In genomic region chr1:42779725-42780124, GRCh38 we compare ENCODE assay signal across 21 cellular contexts. TPM values are rescaled to one million over a fixed set of nuclear protein-coding genes. Genes with fewer than 3 reads are reported as not detected.
DNase-seq lines count a peak whose midpoint lies in the region; ATAC-seq, FAIRE-seq and TF ChIP-seq lines count a peak whose summit lies in the region.
"Had no signal": no experiment of that assay in that cellular context is flagged by ENCODE, and none has a peak within 500 bp of the region (broad histone marks: within the 10 kb centered on the region; RNA-seq: fewer than 3 reads in every experiment).

No MANE protein-coding gene starts in this region.

- RAD21 ChIA-PET in GM12878 (lab: Charles Lee; ENCODE audit: unreplicated experiment) = interaction anchor here (0.9 to 5.2 kb wide), 3 partner anchors 12 to 294 kb away, joined by 4 to 92 read pairs (median 25); partner anchors contain the start of genes C1orf50 and P3H1

- ATAC-seq in HG03135 (IDR thresholded peaks at IDR 0.05; ENCODE audit: unreplicated experiment) (peak; percentile 54), GM12878 (peak; percentile 88), HG02852 (IDR thresholded peaks at IDR 0.05; ENCODE audit: unreplicated experiment) (no peak)
- ATAC-seq: A549, GM23338 had no signal

- no peaks in the 10 kb centered on the region for H3K27me3 Mint-ChIP-seq in activated T-cell treated with anti-CD3 and anti-CD28 coated beads, Interleukin-2, amount 50 U/mL, for 24 hours
- H3K27me3 Mint-ChIP-seq: CD4-positive, alpha-beta memory T cell had no signal

- no peak overlapping the region for H2AFZ ChIP-seq in GM12878 (ENCODE audit: control insufficient read depth, low read depth, low read length)
- H2AFZ ChIP-seq: GM23338 had no signal

- no TSS peak for BruUV-seq in GM12878 (replicated peaks; lab: Mats Ljungman, UMichigan)

- TF ChIP-seq CTCF in GM12878 (IDR thresholded peaks at IDR 0.05 in 2 of 3, conservative IDR thresholded peaks at IDR 0.05 in 1 of 3; ENCODE audit: control insufficient read depth in 2 of 3, extremely low read depth in 1 of 3, insufficient read depth in 1 of 3, low read depth in 3 of 3, low read length in 3 of 3) = no peak

- intact Hi-C loops in GM12878 (cut with micrococcal nuclease; ENCODE audit: unreplicated experiment) = loop anchor here (2.0 kb wide), 1 partner anchor 133 kb away; no protein-coding TSS in a partner anchor

- CTCF ChIA-PET in GM12878 (lab: Yijun Ruan, JAX) = interaction anchor here (0.9 to 2.1 kb wide), 7 partner anchors 9 to 297 kb away, joined by 3 to 39 read pairs (median 4); partner anchors contain the start of genes ERMAP and SVBP

- peaks cover 5% of the 10 kb centered on the region; the same call in 1 of the 2 replicates for H3K4me1 ChIP-seq in GM12878 (ENCODE audit: control insufficient read depth, insufficient read depth, low read length)
- H3K4me1 ChIP-seq: A549 had no signal

- 19% methylated on average over 2 of the region's 2 CpGs for WGBS in GM12878 (ENCODE audit: insufficient coverage, insufficient replicate concordance, low lambda C conversion rate, missing lambda C conversion rate)

- POLR2A ChIA-PET in GM12878 (lab: Charles Lee) = interaction anchor here (0.5 to 1.9 kb wide), 3 partner anchors 13 to 296 kb away, joined by 3 to 7 read pairs (median 5); partner anchors contain the start of genes C1orf50, ERMAP and P3H1

- peaks cover 10 to 21% of the 10 kb centered on the region in 2 experiments for H3K36me3 ChIP-seq in GM12878 (ENCODE audit: control insufficient read depth in 2 of 2, insufficient read depth in 2 of 2, low read length in 1 of 2)

- SMC1A ChIA-PET in GM12878 (lab: Charles Lee; ENCODE audit: uncharacterized antibody, unreplicated experiment) = interaction anchor here (1.1 to 5.6 kb wide), 5 partner anchors 12 to 295 kb away, joined by 4 to 53 read pairs (median 21); partner anchors contain the start of genes C1orf50 and P3H1

- H3K9ac ChIP-seq in GM12878 (ENCODE audit: control insufficient read depth, insufficient read depth, low read length) = no peak overlapping the region
- H3K9ac ChIP-seq: BLaER1, SK-N-SH had no signal

- H3K27ac Mint-ChIP-seq in activated T-cell treated with anti-CD3 and anti-CD28 coated beads, Interleukin-2, amount 50 U/mL, for 24 hours = peak overlapping the region; percentile 67
- H3K27ac Mint-ChIP-seq: GM23338 had no signal

- no peak for TF ChIP-seq POLR2A in GM12892 (IDR thresholded peaks at IDR 0.05; ENCODE audit: low read depth, low read length)
- TF ChIP-seq POLR2A in GM12878 (IDR thresholded peaks at IDR 0.05; ENCODE audit: low read depth, low read length) = no peak

- H3K27me3 ChIP-seq in GM12878 (replicated peaks in 1 of 2; ENCODE audit: control insufficient read depth in 2 of 2, insufficient read depth in 2 of 2, low read length in 1 of 2) = no peaks in the 10 kb centered on the region
- H3K27me3 ChIP-seq: BLaER1 had no signal

- H3K27ac ChIP-seq in GM12878 (ENCODE audit: control insufficient read depth, insufficient read depth) = no peak overlapping the region
- H3K27ac ChIP-seq: A549, BLaER1 had no signal

- no peak overlapping the region for H3K4me2 ChIP-seq in GM12878 (ENCODE audit: control insufficient read depth, insufficient read depth)
- H3K4me2 ChIP-seq: A549, BLaER1, GM23338, SK-N-SH had no signal

- H3K36me3 Mint-ChIP-seq in activated T-cell treated with anti-CD3 and anti-CD28 coated beads, Interleukin-2, amount 50 U/mL, for 24 hours (ENCODE audit: low read depth) = peaks cover 85% of the 10 kb centered on the region

- no peaks in the 10 kb centered on the region for H3K9me3 ChIP-seq in GM12878 (replicated peaks; ENCODE audit: control insufficient read depth, insufficient read depth, low read length)
- H3K9me3 ChIP-seq: A549, BLaER1, SK-N-SH had no signal

- in situ Hi-C loops in GM12878 (cut with MboI) = loop anchor here (5.0 kb wide), 1 partner anchor 288 kb away; no protein-coding TSS in a partner anchor

- H3K4me3 Mint-ChIP-seq in activated T-cell treated with anti-CD3 and anti-CD28 coated beads, Interleukin-2, amount 50 U/mL, for 24 hours = no peak overlapping the region
- H3K4me3 Mint-ChIP-seq: CD4-positive, alpha-beta memory T cell; GM23338 had no signal

- H3K4me1 Mint-ChIP-seq in activated T-cell treated with anti-CD3 and anti-CD28 coated beads, Interleukin-2, amount 50 U/mL, for 24 hours (ENCODE audit: low read depth) = peaks cover 16% of the 10 kb centered on the region

- no peaks in the 10 kb centered on the region for H4K20me1 ChIP-seq in GM12878 (ENCODE audit: control insufficient read depth, insufficient read depth)

- H3K9me3 Mint-ChIP-seq in activated T-cell treated with anti-CD3 and anti-CD28 coated beads, Interleukin-2, amount 50 U/mL, for 24 hours = no peaks in the 10 kb centered on the region
- H3K9me3 Mint-ChIP-seq: GM23338 had no signal

- no peak for DNase-seq in activated T-cell treated with anti-CD3 and anti-CD28 coated beads, Interleukin-2, amount 50 U/mL, for 24 hours
- DNase-seq in activated T-cell treated with anti-CD3 and anti-CD28 coated beads, Interleukin-2, amount 50 U/mL, for 48 hours = no peak
- no peak for DNase-seq in GM12892 (ENCODE audit: insufficient read length)
- DNase-seq in GM12878 (ENCODE audit: low read depth, low spot score) = no peak
- DNase-seq in effector CD4-positive, alpha-beta T cell = no peak
- DNase-seq in GDM1 (lab: John Stamatoyannopoulos, UW) = no peak
- DNase-seq: CD4-positive, alpha-beta memory T cell; DMS53; EL; NCI-H1105; NCI-H2081 treated with DMSO at 0.1 percent for 48 hours; NCI-H510A; NCI-H748 treated with DMSO at 0.1 percent for 48 hours; SHP77 treated with DMSO at 0.1 percent for 48 hours; SK-N-SH had no signal

- H3K79me2 ChIP-seq in GM12878 (ENCODE audit: control insufficient read depth, insufficient read depth, low read length) = no peaks in the 10 kb centered on the region

- TF ChIP-seq EP300 in GM12878 (IDR thresholded peaks at IDR 0.05; ENCODE audit: borderline replicate concordance in 1 of 2, control insufficient read depth in 1 of 2, low read depth in 2 of 2, low read length in 2 of 2) = no peak

- no peak for TF ChIP-seq RAD21 in GM12878 (IDR thresholded peaks at IDR 0.05; ENCODE audit: insufficient read depth, low read depth, low read length)

- FAIRE-seq in GM12892 (lab: Jason Lieb, UNC) (peak; percentile 17), GM12878 (lab: Jason Lieb, UNC) (no peak)
- FAIRE-seq: A549 had no signal

- H3K4me3 ChIP-seq in GM12878 = no peak overlapping the region
- H3K4me3 ChIP-seq: A549, BLaER1, GM23338 had no signal

RNA-seq across cellular contexts. Expression of gene TMEM269, which starts 5.1 kb away (rescaled TPM):
- 0.38 TPM for polyA plus RNA-seq in GM12892 (2012; ENCODE audit: missing spikeins)
- 0.54 and 0.78 TPM in 2 replicates for total RNA-seq in GM12878 (2013; cell fraction: nucleolus; rRNA removed)
- 0.05 and 0.06 TPM in 2 replicates for total RNA-seq in GM12878 (2014; rRNA removed)
- total RNA-seq in GM12878 (2014; rRNA removed; fragmentation: Illumina TruSeq; extraction: Trizol) = 0.04 and 0.09 TPM in 2 replicates
- total RNA-seq in GM12878 (2021) = 0.13 and 0.18 TPM in 2 replicates
- 0.07 TPM for polyA plus RNA-seq in GM12878 (2011; ENCODE audit: low read depth)
- 0.07 and 0.12 TPM in 2 replicates for polyA plus RNA-seq in GM12878 (2011; rRNA removed)
- polyA plus RNA-seq in GM12878 (2011; cell fraction: cytosol; rRNA removed) = 0.03 and 0.04 TPM in 2 replicates
- polyA plus RNA-seq in GM12878 (2011; cell fraction: nucleus; rRNA removed) = 0.21 and 0.32 TPM in 2 replicates
- polyA plus RNA-seq in GM12878 (2012) = 0.11 and 0.18 TPM in 2 replicates
- polyA plus RNA-seq in GM12878 (2014; fragmentation: Illumina TruSeq; extraction: Trizol) = 0.06 TPM in 1 of 2 replicates, not detected in the other
- under 1 TPM; 0.02 to 0.06 TPM for polyA plus RNA-seq in GM12878 (2014; fragmentation: Nextera tagmentation; extraction: Ambion mirVana)
- polyA plus RNA-seq in GM12878 (2014; rRNA removed) = 0.03 and 0.06 TPM in 2 replicates
- under 1 TPM in 1 of 2 experiments, not detected in 1; 0.26 TPM for polyA plus RNA-seq in GM12878 (2016; fragmentation: Nextera tagmentation; extraction: Ambion mirVana)
- polyA minus RNA-seq in GM12878 (2011; rRNA and poly(A)+ RNA removed) = 0.05 TPM in 1 of 2 replicates, not detected in the other
- polyA minus RNA-seq in GM12878 (2011; cell fraction: cytosol; rRNA and poly(A)+ RNA removed) = not detected in 2 replicates
- 0.24 TPM in 1 of 2 replicates, not detected in the other for polyA minus RNA-seq in GM12878 (2011; cell fraction: nucleus; rRNA and poly(A)+ RNA removed)
- total RNA-seq: LHCN-M2 had no signal
- polyA plus RNA-seq: CD4-positive, alpha-beta memory T cell had no signal

RNA-seq across cellular contexts. Expression of gene C1orf50, which starts 12.7 kb away (rescaled TPM):
- 5.8 TPM for polyA plus RNA-seq in GM12892 (2012; ENCODE audit: missing spikeins)
- total RNA-seq in GM12878 (2013; cell fraction: nucleolus; rRNA removed) = 19.2 and 22.0 TPM in 2 replicates
- total RNA-seq in GM12878 (2014; rRNA removed) (5.0 and 5.7 TPM in 2 replicates), GM12878 (2014; rRNA removed; fragmentation: Illumina TruSeq; extraction: Trizol) (6.5 and 7.9 TPM in 2 replicates), GM12878 (2021) (4.4 and 7.0 TPM in 2 replicates)
- polyA plus RNA-seq in GM12878 (2011; ENCODE audit: low read depth) = 2.5 TPM
- polyA plus RNA-seq in GM12878 (2011; rRNA removed) (9.7 and 11.8 TPM in 2 replicates), GM12878 (2014; fragmentation: Illumina TruSeq; extraction: Trizol) (4.5 and 8.7 TPM in 2 replicates), GM12878 (2014; fragmentation: Nextera tagmentation; extraction: Ambion mirVana) (1 to 10 TPM; 1.2 to 3.3 TPM), GM12878 (2014; rRNA removed) (4.6 and 5.1 TPM in 2 replicates), GM12878 (2016; fragmentation: Nextera tagmentation; extraction: Ambion mirVana) (10 to 100 TPM in 1 of 2 experiments, 1 to 10 TPM in 1; 8.1 to 10.7 TPM)
- 5.9 and 9.3 TPM in 2 replicates for polyA plus RNA-seq in GM12878 (2011; cell fraction: cytosol; rRNA removed)
- polyA plus RNA-seq in GM12878 (2011; cell fraction: nucleus; rRNA removed) = 5.0 and 8.3 TPM in 2 replicates
- polyA plus RNA-seq in GM12878 (2012) = 4.8 and 5.2 TPM in 2 replicates
- 3.7 and 3.9 TPM in 2 replicates for polyA minus RNA-seq in GM12878 (2011; rRNA and poly(A)+ RNA removed)
- 0.53 and 0.94 TPM in 2 replicates for polyA minus RNA-seq in GM12878 (2011; cell fraction: cytosol; rRNA and poly(A)+ RNA removed)
- 2.8 and 7.2 TPM in 2 replicates for polyA minus RNA-seq in GM12878 (2011; cell fraction: nucleus; rRNA and poly(A)+ RNA removed)

RNA-seq across cellular contexts. Expression of gene P3H1, which starts 12.9 kb away (rescaled TPM):
- 14.5 TPM for polyA plus RNA-seq in GM12892 (2012; ENCODE audit: missing spikeins)
- total RNA-seq in GM12878 (2013; cell fraction: nucleolus; rRNA removed) = 58.7 and 59.7 TPM in 2 replicates
- 25.7 and 26.3 TPM in 2 replicates for total RNA-seq in GM12878 (2014; rRNA removed)
- total RNA-seq in GM12878 (2014; rRNA removed; fragmentation: Illumina TruSeq; extraction: Trizol) = 15.3 and 16.3 TPM in 2 replicates
- 40.1 and 42.4 TPM in 2 replicates for total RNA-seq in GM12878 (2021)
- polyA plus RNA-seq in GM12878 (2011; ENCODE audit: low read depth) = 9.4 TPM
- polyA plus RNA-seq in GM12878 (2011; rRNA removed) = 18.0 and 28.8 TPM in 2 replicates
- 31.3 and 45.3 TPM in 2 replicates for polyA plus RNA-seq in GM12878 (2011; cell fraction: cytosol; rRNA removed)
- 260 and 270 TPM in 2 replicates for polyA plus RNA-seq in GM12878 (2011; cell fraction: nucleus; rRNA removed)
- 16.4 and 22.4 TPM in 2 replicates for polyA plus RNA-seq in GM12878 (2012)
- polyA plus RNA-seq in GM12878 (2014; fragmentation: Illumina TruSeq; extraction: Trizol) = 21.3 and 23.2 TPM in 2 replicates
- polyA plus RNA-seq in GM12878 (2014; fragmentation: Nextera tagmentation; extraction: Ambion mirVana) = 1 to 10 TPM in 1 of 2 experiments, under 1 TPM in 1; 0.72 to 3.1 TPM
- 31.4 and 34.9 TPM in 2 replicates for polyA plus RNA-seq in GM12878 (2014; rRNA removed)
- polyA plus RNA-seq in GM12878 (2016; fragmentation: Nextera tagmentation; extraction: Ambion mirVana) = 10 to 100 TPM; 25.7 to 26.9 TPM
- 28.2 and 32.0 TPM in 2 replicates for polyA minus RNA-seq in GM12878 (2011; rRNA and poly(A)+ RNA removed)
- 10.7 and 12.6 TPM in 2 replicates for polyA minus RNA-seq in GM12878 (2011; cell fraction: cytosol; rRNA and poly(A)+ RNA removed)
- polyA minus RNA-seq in GM12878 (2011; cell fraction: nucleus; rRNA and poly(A)+ RNA removed) = 47.3 and 60.6 TPM in 2 replicates

RNA-seq across cellular contexts. Expression of gene ERMAP, which starts 37.2 kb away (rescaled TPM):
- 5.4 TPM for polyA plus RNA-seq in GM12892 (2012; ENCODE audit: missing spikeins)
- 4.3 and 5.4 TPM in 2 replicates for total RNA-seq in GM12878 (2013; cell fraction: nucleolus; rRNA removed)
- total RNA-seq in GM12878 (2014; rRNA removed) = 4.9 and 5.3 TPM in 2 replicates
- total RNA-seq in GM12878 (2014; rRNA removed; fragmentation: Illumina TruSeq; extraction: Trizol) = 5.3 TPM in 2 replicates
- 5.7 and 5.8 TPM in 2 replicates for total RNA-seq in GM12878 (2021)
- 3.4 TPM for polyA plus RNA-seq in GM12878 (2011; ENCODE audit: low read depth)
- 2.5 and 2.9 TPM in 2 replicates for polyA plus RNA-seq in GM12878 (2011; rRNA removed)
- polyA plus RNA-seq in GM12878 (2011; cell fraction: cytosol; rRNA removed) = 2.1 and 2.8 TPM in 2 replicates
- 3.1 and 3.6 TPM in 2 replicates for polyA plus RNA-seq in GM12878 (2011; cell fraction: nucleus; rRNA removed)
- 3.6 and 3.8 TPM in 2 replicates for polyA plus RNA-seq in GM12878 (2012)
- polyA plus RNA-seq in GM12878 (2014; fragmentation: Illumina TruSeq; extraction: Trizol) = 6.8 TPM in 2 replicates
- 1 to 10 TPM; 1.4 to 2.2 TPM for polyA plus RNA-seq in GM12878 (2014; fragmentation: Nextera tagmentation; extraction: Ambion mirVana)
- 4.6 and 6.0 TPM in 2 replicates for polyA plus RNA-seq in GM12878 (2014; rRNA removed)
- polyA plus RNA-seq in GM12878 (2016; fragmentation: Nextera tagmentation; extraction: Ambion mirVana) = 1 to 10 TPM; 2.7 to 3.4 TPM
- polyA minus RNA-seq in GM12878 (2011; rRNA and poly(A)+ RNA removed) = 2.3 and 2.5 TPM in 2 replicates
- 1.5 and 2.4 TPM in 2 replicates for polyA minus RNA-seq in GM12878 (2011; cell fraction: cytosol; rRNA and poly(A)+ RNA removed)
- polyA minus RNA-seq in GM12878 (2011; cell fraction: nucleus; rRNA and poly(A)+ RNA removed) = 1.3 and 3.3 TPM in 2 replicates

RNA-seq across cellular contexts. Expression of gene SVBP, which starts 37.5 kb away (rescaled TPM):
- 25.6 TPM for polyA plus RNA-seq in GM12892 (2012; ENCODE audit: missing spikeins)
- 1.9 and 4.2 TPM in 2 replicates for total RNA-seq in GM12878 (2013; cell fraction: nucleolus; rRNA removed)
- total RNA-seq in GM12878 (2014; rRNA removed) (12.6 and 21.3 TPM in 2 replicates), GM12878 (2014; rRNA removed; fragmentation: Illumina TruSeq; extraction: Trizol) (18.7 and 19.8 TPM in 2 replicates), GM12878 (2021) (16.2 and 16.4 TPM in 2 replicates)
- 20.0 TPM for polyA plus RNA-seq in GM12878 (2011; ENCODE audit: low read depth)
- polyA plus RNA-seq in GM12878 (2011; rRNA removed) (19.6 and 29.3 TPM in 2 replicates), GM12878 (2014; fragmentation: Illumina TruSeq; extraction: Trizol) (19.9 and 22.2 TPM in 2 replicates), GM12878 (2014; fragmentation: Nextera tagmentation; extraction: Ambion mirVana) (10 to 100 TPM; 19.8 to 29.5 TPM), GM12878 (2014; rRNA removed) (14.7 and 18.7 TPM in 2 replicates), GM12878 (2016; fragmentation: Nextera tagmentation; extraction: Ambion mirVana) (10 to 100 TPM; 26.8 to 27.8 TPM)
- 8.3 and 11.9 TPM in 2 replicates for polyA plus RNA-seq in GM12878 (2011; cell fraction: cytosol; rRNA removed)
- 4.4 and 4.7 TPM in 2 replicates for polyA plus RNA-seq in GM12878 (2011; cell fraction: nucleus; rRNA removed)
- 19.8 and 23.2 TPM in 2 replicates for polyA plus RNA-seq in GM12878 (2012)
- 3.6 and 4.6 TPM in 2 replicates for polyA minus RNA-seq in GM12878 (2011; rRNA and poly(A)+ RNA removed)
- 1.5 and 3.2 TPM in 2 replicates for polyA minus RNA-seq in GM12878 (2011; cell fraction: cytosol; rRNA and poly(A)+ RNA removed)
- 1.2 and 2.1 TPM in 2 replicates for polyA minus RNA-seq in GM12878 (2011; cell fraction: nucleus; rRNA and poly(A)+ RNA removed)
